Comparison of ENCODE assay signal across 11 cellular contexts in the genomic region with DNA sequence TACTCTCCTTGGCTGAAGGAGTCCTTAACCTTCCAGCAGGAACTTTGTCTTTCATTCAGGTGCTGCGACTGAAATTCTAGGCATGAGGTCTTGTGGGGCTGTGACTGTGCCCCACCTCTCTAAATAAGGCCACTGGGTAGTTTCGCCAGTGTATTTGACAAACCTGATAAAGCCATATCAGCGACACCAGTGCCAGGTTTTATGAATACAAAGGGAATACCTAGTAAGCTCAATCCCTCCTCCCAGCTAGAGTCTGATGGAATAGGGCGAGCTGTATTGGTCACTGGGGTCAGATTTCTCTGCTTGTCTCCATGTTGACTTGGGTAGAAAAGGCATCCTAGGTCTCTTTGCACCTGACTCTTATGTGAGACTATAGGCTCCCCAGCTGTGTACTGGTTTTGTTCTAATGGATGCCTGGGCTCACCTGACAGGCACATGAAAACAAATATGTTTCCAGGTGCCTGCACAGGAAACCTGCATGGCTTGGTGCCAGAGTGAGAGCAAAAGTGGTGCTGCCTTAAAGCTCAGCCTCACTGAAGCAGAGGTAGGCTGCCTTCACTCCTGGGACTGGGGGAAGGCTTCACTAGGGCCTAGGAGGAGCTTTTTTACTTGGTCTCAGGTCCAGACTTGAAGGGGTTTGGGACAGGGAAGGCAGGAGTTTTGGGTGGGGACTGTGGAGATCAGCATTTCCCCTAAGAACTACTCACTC. TPM values are rescaled to one million over a fixed set of nuclear protein-coding genes. Genes with fewer than 3 reads are reported as not detected.
DNase-seq lines count a peak whose midpoint lies in the region; ATAC-seq, FAIRE-seq and TF ChIP-seq lines count a peak whose summit lies in the region.
"Had no signal": no experiment of that assay in that cellular context is flagged by ENCODE, and none has a peak within 500 bp of the region (broad histone marks: within the 10 kb centered on the region; RNA-seq: fewer than 3 reads in every experiment).

No MANE protein-coding gene starts in this region.

- CTCF ChIA-PET in WTC11 (lab: Charles Lee), result interaction anchor here (1.4 to 2.8 kb wide), 3 partner anchors 9 to 38 kb away, joined by 4 to 12 read pairs (median 8); partner anchors contain the start of genes PRMT7, SLC7A6 and SLC7A6OS

- H3K27me3 ChIP-seq in BLaER1 treated with 17β-estradiol and CSF1 and Interleukin-3, amounts not matched to agents 10 nM and 100 nM, result no peaks in the 10 kb centered on the region
- H3K27me3 ChIP-seq in lung (ENCODE audit: control insufficient read depth, insufficient read depth), result no peaks in the 10 kb centered on the region
- H3K27me3 ChIP-seq: breast epithelium had no signal

- H3K4me1 ChIP-seq in BLaER1 treated with 17β-estradiol and CSF1 and Interleukin-3, amounts not matched to agents 10 nM and 100 nM, result peaks cover 20 to 46% (median 38%) of the 10 kb centered on the region in 10 experiments; a peak in 19 of 20 replicates
- peaks cover 8 to 26% of the 10 kb centered on the region in 2 donors for H3K4me1 ChIP-seq in lung (ENCODE audit: control insufficient read depth in 2 of 2, insufficient read depth in 2 of 2, low read length in 2 of 2)
- H3K4me1 ChIP-seq: breast epithelium had no signal

- H3K9ac ChIP-seq in BLaER1 treated with 17β-estradiol and CSF1 and Interleukin-3, amounts not matched to agents 10 nM and 100 nM, result peak overlapping the region in 1 of 11 experiments; percentile 29; a peak in 1 of 22 replicates

- peaks cover 93% of the 10 kb centered on the region for H3K36me3 Mint-ChIP-seq in activated T-cell treated with anti-CD3 and anti-CD28 coated beads, Interleukin-2, amount 50 U/mL, for 24 hours (ENCODE audit: low read depth)
- H3K36me3 Mint-ChIP-seq in WTC11, result peaks cover 14% of the 10 kb centered on the region

- H3K9me3 Mint-ChIP-seq in activated T-cell treated with anti-CD3 and anti-CD28 coated beads, Interleukin-2, amount 50 U/mL, for 24 hours, result no peaks in the 10 kb centered on the region
- no peaks in the 10 kb centered on the region for H3K9me3 Mint-ChIP-seq in WTC11

- peaks cover 53 to 100% (median 89%) of the 10 kb centered on the region in 11 experiments for H3K36me3 ChIP-seq in BLaER1 treated with 17β-estradiol and CSF1 and Interleukin-3, amounts not matched to agents 10 nM and 100 nM
- peaks cover 9 to 14% of the 10 kb centered on the region in 2 donors for H3K36me3 ChIP-seq in lung (ENCODE audit: control insufficient read depth in 2 of 2, insufficient read depth in 2 of 2, low read length in 2 of 2)
- H3K36me3 ChIP-seq: breast epithelium had no signal

- H3K27ac Mint-ChIP-seq in activated T-cell treated with anti-CD3 and anti-CD28 coated beads, Interleukin-2, amount 50 U/mL, for 24 hours, result peak overlapping the region; percentile 95
- H3K27ac Mint-ChIP-seq in WTC11, result no peak overlapping the region

- peaks cover 12 to 92% (median 80%) of the 10 kb centered on the region in 11 experiments; a peak in 20 of 22 replicates for H4K20me1 ChIP-seq in BLaER1 treated with 17β-estradiol and CSF1 and Interleukin-3, amounts not matched to agents 10 nM and 100 nM

- no peak overlapping the region for H3K27ac ChIP-seq in BLaER1 treated with 17β-estradiol and CSF1 and Interleukin-3, amounts not matched to agents 10 nM and 100 nM
- H3K27ac ChIP-seq in lung (ENCODE audit: low read depth in 1 of 2, low read length in 1 of 2), result peak overlapping the region; percentile 41 to 48
- H3K27ac ChIP-seq: HL-60 had no signal

- DNase-seq in NCI-H2029 (lab: John Stamatoyannopoulos, UW), result peak; percentile 58
- DNase-seq in activated T-cell treated with anti-CD3 and anti-CD28 coated beads, Interleukin-2, amount 50 U/mL, for 24 hours, result no peak
- DNase-seq in lung (ENCODE audit: low spot score), result no peak
- DNase-seq in AG20443 (ENCODE audit: low spot score), result no peak
- no peak for DNase-seq in GM12892 (ENCODE audit: insufficient read length)
- DNase-seq in WTC11 (ENCODE audit: low spot score), result no peak
- DNase-seq: DMS 273 treated with DMSO at 0.1 percent for 48 hours had no signal

- no peaks in the 10 kb centered on the region for H3K27me3 Mint-ChIP-seq in activated T-cell treated with anti-CD3 and anti-CD28 coated beads, Interleukin-2, amount 50 U/mL, for 24 hours
- no peaks in the 10 kb centered on the region for H3K27me3 Mint-ChIP-seq in WTC11 (ENCODE audit: low read depth)

- WGBS in lung, 2 donors, result 84 to 92% methylated on average over 4 of the region's 4 CpGs

- TF ChIP-seq CTCF in lung (IDR thresholded peaks at IDR 0.05; ENCODE audit: control extremely low read depth, extremely low read depth) (no peak), WTC11 (IDR thresholded peaks at IDR 0.05) (no peak)

- TF ChIP-seq POLR2A in GM12892 (IDR thresholded peaks at IDR 0.05; ENCODE audit: low read depth, low read length), result no peak

- no peak for FAIRE-seq in GM12892 (lab: Jason Lieb, UNC)

- H3K9me3 ChIP-seq in BLaER1 treated with 17β-estradiol and CSF1 and Interleukin-3, amounts not matched to agents 10 nM and 100 nM (replicated peaks in 1 of 11), result no peaks in the 10 kb centered on the region; a peak in 1 of 22 replicates
- peaks cover 0 to 3% of the 10 kb centered on the region in 2 donors for H3K9me3 ChIP-seq in lung (ENCODE audit: control insufficient read depth in 2 of 2, insufficient read depth in 1 of 2, low read length in 1 of 2)
- H3K9me3 ChIP-seq: breast epithelium had no signal

- no peak for ATAC-seq in lung (ENCODE audit: insufficient read depth, low FRiP score)
- no peak for ATAC-seq in GM19452 (IDR thresholded peaks at IDR 0.05; ENCODE audit: unreplicated experiment)
- ATAC-seq in WTC11, result no peak

- no peak overlapping the region for H3K4me3 ChIP-seq in BLaER1 treated with 17β-estradiol and CSF1 and Interleukin-3, amounts not matched to agents 10 nM and 100 nM
- no peak overlapping the region for H3K4me3 ChIP-seq in lung
- H3K4me3 ChIP-seq: breast epithelium had no signal

- H3K4me3 Mint-ChIP-seq in activated T-cell treated with anti-CD3 and anti-CD28 coated beads, Interleukin-2, amount 50 U/mL, for 24 hours, result peak overlapping the region; percentile 63
- no peak overlapping the region for H3K4me3 Mint-ChIP-seq in WTC11

- H3K4me2 ChIP-seq in BLaER1 treated with 17β-estradiol and CSF1 and Interleukin-3, amounts not matched to agents 10 nM and 100 nM, result peak overlapping the region in 6 of 11 experiments; percentile 2 to 35 (median 25); a peak in 7 of 22 replicates

- H3K4me1 Mint-ChIP-seq in activated T-cell treated with anti-CD3 and anti-CD28 coated beads, Interleukin-2, amount 50 U/mL, for 24 hours (ENCODE audit: low read depth), result peaks cover 88% of the 10 kb centered on the region
- H3K4me1 Mint-ChIP-seq in WTC11, result peaks cover 16% of the 10 kb centered on the region

- POLR2A ChIA-PET in WTC11 (lab: Charles Lee), result no interaction called here

TF ChIP-seq in WTC11, 78 proteins besides CTCF, POLR2A, EP300 and RAD21 (continues in another document):
- TF ChIP-seq ATF1 (CRISPR knock-in tag; IDR thresholded peaks at IDR 0.05) (no peak), NR3C1 (CRISPR knock-in tag; conservative IDR thresholded peaks at IDR 0.05; ENCODE audit: low read depth) (no peak), NR2C2 (CRISPR knock-in tag; IDR thresholded peaks at IDR 0.05) (no peak), ZNF138 (CRISPR knock-in tag; conservative IDR thresholded peaks at IDR 0.05) (no peak), ZNF263 (CRISPR knock-in tag; IDR thresholded peaks at IDR 0.05; ENCODE audit: low read depth) (no peak), SOX15 (CRISPR knock-in tag; IDR thresholded peaks at IDR 0.05) (no peak), HMGXB4 (CRISPR knock-in tag; IDR thresholded peaks at IDR 0.05) (no peak)
- TF ChIP-seq, protein P1, sequence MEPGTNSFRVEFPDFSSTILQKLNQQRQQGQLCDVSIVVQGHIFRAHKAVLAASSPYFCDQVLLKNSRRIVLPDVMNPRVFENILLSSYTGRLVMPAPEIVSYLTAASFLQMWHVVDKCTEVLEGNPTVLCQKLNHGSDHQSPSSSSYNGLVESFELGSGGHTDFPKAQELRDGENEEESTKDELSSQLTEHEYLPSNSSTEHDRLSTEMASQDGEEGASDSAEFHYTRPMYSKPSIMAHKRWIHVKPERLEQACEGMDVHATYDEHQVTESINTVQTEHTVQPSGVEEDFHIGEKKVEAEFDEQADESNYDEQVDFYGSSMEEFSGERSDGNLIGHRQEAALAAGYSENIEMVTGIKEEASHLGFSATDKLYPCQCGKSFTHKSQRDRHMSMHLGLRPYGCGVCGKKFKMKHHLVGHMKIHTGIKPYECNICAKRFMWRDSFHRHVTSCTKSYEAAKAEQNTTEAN (CRISPR knock-in tag; IDR thresholded peaks at IDR 0.05), result no peak

RNA-seq across cellular contexts. Expression of gene SLC7A6, which starts 8.3 kb away (rescaled TPM):
- total RNA-seq in lung (10 to 100 TPM; 25.8 to 36.2 TPM), WTC11 (2021) (27.4 TPM in 3 replicates)
- 10 to 100 TPM in 1 of 2 donors, 1 to 10 TPM in 1; 8.9 to 14.2 TPM for polyA plus RNA-seq in lung
- 32.2 TPM for polyA plus RNA-seq in GM12892 (2012; ENCODE audit: missing spikeins)

RNA-seq across cellular contexts. Expression of gene PLA2G15, which starts 27.5 kb away (rescaled TPM):
- total RNA-seq in lung, result 10 to 100 TPM; 15.6 to 42.4 TPM
- polyA plus RNA-seq in lung, result 10 to 100 TPM; 11.0 to 23.7 TPM
- 3.5 TPM for polyA plus RNA-seq in GM12892 (2012; ENCODE audit: missing spikeins)
- total RNA-seq in WTC11 (2021), result 9.4 to 10.2 TPM (median 9.8 TPM) in 3 replicates

RNA-seq across cellular contexts. Expression of gene ESRP2, which starts 36.7 kb away (rescaled TPM):
- total RNA-seq in lung (10 to 100 TPM; 43.8 to 65.5 TPM), WTC11 (2021) (48.5 to 55.0 TPM (median 49.8 TPM) in 3 replicates)
- polyA plus RNA-seq in lung, result 10 to 100 TPM; 22.5 to 34.8 TPM
- 0.30 TPM for polyA plus RNA-seq in GM12892 (2012; ENCODE audit: missing spikeins)

RNA-seq across cellular contexts. Expression of gene SLC7A6OS, which starts 38.1 kb away (rescaled TPM):
- total RNA-seq in lung, result 10 to 100 TPM; 17.3 to 18.9 TPM
- polyA plus RNA-seq in lung, result 1 to 10 TPM; 6.3 to 6.6 TPM
- polyA plus RNA-seq in GM12892 (2012; ENCODE audit: missing spikeins), result 14.9 TPM
- total RNA-seq in WTC11 (2021), result 20.5 to 22.6 TPM (median 20.7 TPM) in 3 replicates

RNA-seq across cellular contexts. Expression of gene PRMT7, which starts 38.2 kb away (rescaled TPM):
- 10 to 100 TPM; 38.6 to 55.5 TPM for total RNA-seq in lung
- polyA plus RNA-seq in lung, result 10 to 100 TPM; 20.3 to 38.3 TPM
- 39.4 TPM for polyA plus RNA-seq in GM12892 (2012; ENCODE audit: missing spikeins)
- total RNA-seq in WTC11 (2021), result 50.3 to 59.3 TPM (median 52.5 TPM) in 3 replicates

Comparison
In these comparisons a context has a peak if more than half of its experiments do, and no peak if none do; other contexts are left out.
1. H3K27ac ChIP-seq: peak in lung (2 of 2); none in BLaER1 treated with 17β-estradiol and CSF1 and Interleukin-3, amounts not matched to agents 10 nM and 100 nM (0 of 11).